10 cellular contexts compared by ENCODE assay signal in genomic region chr5:172905346-172905756, GRCh38. TPM values are rescaled to one million over a fixed set of nuclear protein-coding genes. Genes with fewer than 3 reads are reported as not detected.
DNase-seq lines count a peak whose midpoint lies in the region; ATAC-seq and TF ChIP-seq lines count a peak whose summit lies in the region.
"Had no signal": no experiment of that assay in that cellular context is flagged by ENCODE, and none has a peak within 500 bp of the region (broad histone marks: within the 10 kb centered on the region; RNA-seq: fewer than 3 reads in every experiment).

No MANE protein-coding gene starts in this region.

- intact Hi-C loops in heart left ventricle (cut with DNase I) (loop anchor here in 5 of 10 donors (2.0 to 10.0 kb wide), 4 partner anchors 37 to 191 kb away; partner anchors contain the start of gene DUSP1 (in 3 of the 5)), left ventricle myocardium superior (cut with micrococcal nuclease) (loop anchor here (10.0 kb wide), 1 partner anchor 131 kb away; the partner anchor contains the start of gene DUSP1)

- TF ChIP-seq POLR2A in heart left ventricle (IDR thresholded peaks at IDR 0.05), result no peak
- no peak for TF ChIP-seq POLR2A in gastroesophageal sphincter (IDR thresholded peaks at IDR 0.05)

- no peak overlapping the region for H3K9ac ChIP-seq in parathyroid adenoma

- H3K27ac ChIP-seq in heart left ventricle (peak overlapping the region; percentile 23 to 96 (median 90)), gastroesophageal sphincter (peak overlapping the region; percentile 95 to 97 (median 96)), parathyroid adenoma (peak overlapping the region; percentile 89), urinary bladder (ENCODE audit: low read depth) (peak overlapping the region; percentile 87)

- DNase-seq in heart left ventricle (no peak), left ventricle myocardium superior (no peak), NCI-H1436 treated with DMSO at 0.1 percent for 48 hours (lab: John Stamatoyannopoulos, UW) (no peak)
- DNase-seq: activated CD8-positive, alpha-beta memory T cell treated with anti-CD3 and anti-CD28 coated beads, Interleukin-2, amount 50 U/mL, for 4 hours had no signal

- H3K9me3 ChIP-seq in heart left ventricle (no peaks in the 10 kb centered on the region), gastroesophageal sphincter (no peaks in the 10 kb centered on the region), parathyroid adenoma (ENCODE audit: control insufficient read depth, low read length) (no peaks in the 10 kb centered on the region)

- H3K4me1 ChIP-seq in heart left ventricle (peaks cover 2 to 66% (median 55%) of the 10 kb centered on the region in 12 donors), gastroesophageal sphincter (peaks cover 17 to 82% (median 41%) of the 10 kb centered on the region in 3 donors), parathyroid adenoma (peaks cover 18% of the 10 kb centered on the region), urinary bladder (ENCODE audit: insufficient read depth) (peaks cover 2% of the 10 kb centered on the region)

- ATAC-seq in heart left ventricle, result no peak
- ATAC-seq in left ventricle myocardium superior, result no peak
- no peak for ATAC-seq in gastroesophageal sphincter
- ATAC-seq in HG02938 (IDR thresholded peaks at IDR 0.05; ENCODE audit: unreplicated experiment), result no peak
- no peak for ATAC-seq in GM18858 (IDR thresholded peaks at IDR 0.05; ENCODE audit: unreplicated experiment)
- ATAC-seq: K562 had no signal

- H3K36me3 ChIP-seq in heart left ventricle (peaks cover 0 to 4% (median 0%) of the 10 kb centered on the region in 9 donors), gastroesophageal sphincter (peaks cover 0 to 8% of the 10 kb centered on the region in 2 donors), parathyroid adenoma (ENCODE audit: control insufficient read depth, insufficient read depth, low read length) (no peaks in the 10 kb centered on the region), urinary bladder (ENCODE audit: insufficient read depth) (no peaks in the 10 kb centered on the region)

- no peak for TF ChIP-seq EP300 in gastroesophageal sphincter (IDR thresholded peaks at IDR 0.05)

- H3K79me2 ChIP-seq in parathyroid adenoma, result peaks cover 5% of the 10 kb centered on the region

- 85 to 93% (median 90%) methylated on average over 20 to 23 of the region's 23 CpGs for WGBS in heart left ventricle, 4 donors
- WGBS in gastroesophageal sphincter (ENCODE audit: low coverage in 1 of 2), 2 donors, result 55 to 64% methylated on average over 4 to 12 of the region's 23 CpGs
- 86% methylated on average over 23 of the region's 23 CpGs for WGBS in urinary bladder

- H3K4me3 ChIP-seq in heart left ventricle, result no peak overlapping the region
- H3K4me3 ChIP-seq in gastroesophageal sphincter, result no peak overlapping the region
- H3K4me3 ChIP-seq in parathyroid adenoma (ENCODE audit: low read depth, low read length), result no peak overlapping the region
- H3K4me3 ChIP-seq in urinary bladder (ENCODE audit: low read depth, low read length), result no peak overlapping the region
- H3K4me3 ChIP-seq: K562 had no signal

- peak overlapping the region; percentile 86 for H2AFZ ChIP-seq in parathyroid adenoma

- no peak for TF ChIP-seq CTCF in heart left ventricle (IDR thresholded peaks at IDR 0.05)
- no peak for TF ChIP-seq CTCF in gastroesophageal sphincter (IDR thresholded peaks at IDR 0.05)
- no peak for TF ChIP-seq CTCF in parathyroid adenoma (IDR thresholded peaks at IDR 0.05)

- H3K27me3 ChIP-seq in heart left ventricle, result no peaks in the 10 kb centered on the region
- H3K27me3 ChIP-seq in gastroesophageal sphincter, result no peaks in the 10 kb centered on the region
- H3K27me3 ChIP-seq in parathyroid adenoma (ENCODE audit: control insufficient read depth, insufficient read depth, low read length), result no peaks in the 10 kb centered on the region

- H3K4me2 ChIP-seq in parathyroid adenoma (ENCODE audit: low read length), result no peak overlapping the region

RNA-seq across cellular contexts. Expression of gene RPL26L1, which starts 53.9 kb away (rescaled TPM):
- 10 to 100 TPM; 19.8 to 36.7 (median 29.5) TPM for total RNA-seq in heart left ventricle
- 10 to 100 TPM; 50.3 to 79.5 TPM for polyA plus RNA-seq in heart left ventricle
- total RNA-seq in left ventricle myocardium superior, result 22.3 TPM
- 10 to 100 TPM; 14.7 to 34.9 (median 22.5) TPM for total RNA-seq in gastroesophageal sphincter
- total RNA-seq in urinary bladder, result 24.5 TPM
- polyA plus RNA-seq in urinary bladder, result 47.4 TPM
